8 cellular contexts compared by ENCODE assay signal in the genomic region with DNA sequence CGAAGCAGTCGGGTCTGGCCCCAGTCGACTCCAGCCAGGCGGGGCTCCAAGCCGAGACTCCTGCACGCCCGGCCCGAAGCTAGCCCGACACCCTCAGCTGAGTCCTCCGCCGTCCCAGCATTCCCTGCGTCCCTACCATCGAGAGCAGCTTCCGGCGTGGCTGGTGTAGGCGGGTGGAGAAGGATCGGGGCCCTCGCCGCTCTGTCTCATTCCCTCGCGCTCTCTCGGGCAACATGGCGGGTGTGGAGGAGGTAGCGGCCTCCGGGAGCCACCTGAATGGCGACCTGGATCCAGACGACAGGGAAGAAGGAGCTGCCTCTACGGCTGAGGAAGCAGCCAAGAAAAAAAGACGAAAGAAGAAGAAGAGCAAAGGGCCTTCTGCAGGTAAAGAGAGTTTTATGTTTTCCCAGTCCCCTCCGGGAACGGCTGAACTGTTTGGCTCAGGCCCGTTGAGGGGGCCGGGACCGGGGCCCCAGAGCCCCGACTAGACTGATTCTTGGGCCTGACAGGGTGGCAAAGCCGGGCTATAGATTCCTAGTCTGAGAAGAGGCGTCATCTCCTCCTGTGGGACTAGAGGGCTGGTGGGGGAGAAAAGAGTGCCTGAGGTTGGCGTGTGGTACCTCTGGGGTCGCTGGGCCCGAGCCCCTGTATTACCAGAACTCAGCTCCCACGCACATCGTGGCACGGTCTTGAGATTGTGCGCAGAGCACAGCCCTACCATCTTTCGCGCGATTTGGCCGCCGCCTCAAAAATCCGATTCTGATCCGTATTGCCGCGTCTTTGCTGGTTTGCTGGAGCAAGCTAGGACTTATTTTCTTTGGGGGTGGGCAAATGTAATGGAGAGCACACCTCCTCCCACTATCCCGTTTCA. TPM values are rescaled to one million over a fixed set of nuclear protein-coding genes. Genes with fewer than 3 reads are reported as not detected.
A peak's percentile ranks its signal among the peaks of the same experiment; 100 is the strongest.
DNase-seq lines count a peak whose midpoint lies in the region; ATAC-seq, FAIRE-seq and TF ChIP-seq lines count a peak whose summit lies in the region.

A gene (plus strand): TSS at position 206 of the 871 bp plus-strand sequence. CDS start 28 bp downstream, at position 234.

- TSS peak; percentile 68 for BruUV-seq in mammary epithelial cell (replicated peaks; lab: Mats Ljungman, UMichigan)

- H3K9ac ChIP-seq in mammary epithelial cell (ENCODE audit: insufficient read depth, low read length) (peak within 1 kb of the TSS; percentile 99), iPS-20b (ENCODE audit: low read depth, low read length) (peak within 1 kb of the TSS; percentile 98)

- H4K20me1 ChIP-seq in mammary epithelial cell (ENCODE audit: insufficient read depth, low read length) = no peaks in the 10 kb centered on the region

- H3K9me3 ChIP-seq in WERI-Rb-1 (ENCODE audit: severe bottlenecking) (no peaks in the 10 kb centered on the region), mammary epithelial cell (replicated peaks; ENCODE audit: insufficient read depth, low read length) (no peaks in the 10 kb centered on the region), iPS-20b (ENCODE audit: insufficient read depth, low read depth, low read length) (no peaks in the 10 kb centered on the region), small intestine (ENCODE audit: control insufficient read depth, low read depth) (no peaks in the 10 kb centered on the region)

- WGBS in mammary epithelial cell (ENCODE audit: low coverage, missing lambda C conversion rate) = 2% methylated on average over 32 of the region's 54 CpGs
- WGBS in small intestine, 3 donors = 0 to 1% (median 0%) methylated on average over 52 to 54 of the region's 54 CpGs

- CTCF ChIA-PET in mammary epithelial cell (lab: Charles Lee; ENCODE audit: low non-redundant PET) = no interaction called here

- peak within 1 kb of the TSS; percentile 95 for H3K27ac ChIP-seq in WERI-Rb-1
- H3K27ac ChIP-seq in mammary epithelial cell (ENCODE audit: insufficient read depth, low read depth, low read length) = peak within 1 kb of the TSS; percentile 93
- H3K27ac ChIP-seq in iPS-20b (ENCODE audit: low read length) = peak within 1 kb of the TSS; percentile 53
- H3K27ac ChIP-seq in small intestine (ENCODE audit: low read depth in 1 of 2, low read length in 1 of 2) = peak within 1 kb of the TSS; percentile 84 to 98

- in situ Hi-C loops in ACHN (cut with HindIII; ENCODE audit: low pct_ligation_motif_present, low pct_unique_long_range_greater_than_20kb, low sequenced_read_pairs) (no loop called here), mammary epithelial cell (cut with MboI; ENCODE audit: low sequenced_read_pairs in 2 of 2) (no loop called here)

- H3K4me1 ChIP-seq in mammary epithelial cell (ENCODE audit: insufficient read depth, low read length) (peaks cover 5% of the 10 kb centered on the region), iPS-20b (ENCODE audit: insufficient read depth, low read length) (peaks cover 6% of the 10 kb centered on the region), small intestine (ENCODE audit: control insufficient read depth in 2 of 2, insufficient read depth in 1 of 2, low read depth in 1 of 2, low read length in 1 of 2) (peaks cover 0 to 3% of the 10 kb centered on the region in 2 donors)

- peak within 1 kb of the TSS; percentile 96 for H3K4me3 ChIP-seq in WERI-Rb-1 (ENCODE audit: low read depth, low read length)
- H3K4me3 ChIP-seq in mammary epithelial cell (replicated peaks in 1 of 3; ENCODE audit: insufficient read depth in 1 of 3, low read depth in 2 of 3, low read length in 3 of 3) = peak within 1 kb of the TSS; percentile 69 to 99 (median 89)
- H3K4me3 ChIP-seq in iPS-20b (ENCODE audit: low read length) = peak within 1 kb of the TSS; percentile 88
- peak within 1 kb of the TSS; percentile 78 to 84 for H3K4me3 ChIP-seq in small intestine (ENCODE audit: low read depth in 1 of 2, low read length in 2 of 2)

- TF ChIP-seq CTCF in WERI-Rb-1 (IDR thresholded peaks at IDR 0.05; ENCODE audit: low read depth, low read length) (no peak), mammary epithelial cell (conservative IDR thresholded peaks at IDR 0.05 in 1 of 2, IDR thresholded peaks at IDR 0.05 in 1 of 2; ENCODE audit: extremely low read depth in 1 of 2, insufficient read depth in 1 of 2, low read depth in 1 of 2, low read length in 2 of 2) (no peak)

- H3K27me3 ChIP-seq in WERI-Rb-1 (ENCODE audit: insufficient read depth, low read depth, severe bottlenecking) (no peaks in the 10 kb centered on the region), mammary epithelial cell (ENCODE audit: insufficient read depth, low read length) (no peaks in the 10 kb centered on the region), iPS-20b (ENCODE audit: insufficient read depth, low read length) (no peaks in the 10 kb centered on the region), small intestine (ENCODE audit: control insufficient read depth in 2 of 2, insufficient read depth in 2 of 2, low read length in 2 of 2) (no peaks in the 10 kb centered on the region)

- dilution Hi-C loops in mammary epithelial cell (cut with HindIII; ENCODE audit: low sequenced_read_pairs) = no loop called here

- DNase-seq in ACHN = peak; percentile 99
- DNase-seq in NCI-H2227 (lab: John Stamatoyannopoulos, UW; ENCODE audit: unreplicated experiment) = peak; percentile 96
- peak; percentile 97 for DNase-seq in WERI-Rb-1
- peak; percentile 98 for DNase-seq in mammary epithelial cell
- DNase-seq in small intestine = peak; percentile 97

- H3K36me3 ChIP-seq in WERI-Rb-1 = peaks cover 41% of the 10 kb centered on the region
- H3K36me3 ChIP-seq in mammary epithelial cell (ENCODE audit: insufficient read depth, low read length) = peaks cover 14% of the 10 kb centered on the region
- peaks cover 37% of the 10 kb centered on the region for H3K36me3 ChIP-seq in iPS-20b (ENCODE audit: insufficient read depth, low read depth, low read length)
- peaks cover 0 to 3% of the 10 kb centered on the region in 2 donors for H3K36me3 ChIP-seq in small intestine (ENCODE audit: control insufficient read depth in 2 of 2, insufficient read depth in 2 of 2, low read length in 2 of 2)

- H3K79me2 ChIP-seq in mammary epithelial cell (ENCODE audit: insufficient read depth, low read length) = peaks cover 54% of the 10 kb centered on the region

- peak; percentile 98 for ATAC-seq in GM18873 (IDR thresholded peaks at IDR 0.05; ENCODE audit: low FRiP score, unreplicated experiment)
- peak; percentile 99 for ATAC-seq in HG03139 (IDR thresholded peaks at IDR 0.05; ENCODE audit: unreplicated experiment)

- peak within 1 kb of the TSS; percentile 80 for H3K4me2 ChIP-seq in mammary epithelial cell (ENCODE audit: insufficient read depth, low read depth, low read length)

- peak within 1 kb of the TSS; percentile 91 for H2AFZ ChIP-seq in mammary epithelial cell (ENCODE audit: low read depth, low read length)

- intact Hi-C loops in mammary epithelial cell (cut with micrococcal nuclease) = loop anchor here (2.0 to 5.0 kb wide), 5 partner anchors 61 to 357 kb away; a partner anchor contains a TSS

- FAIRE-seq in small intestine (lab: Jason Lieb, UNC) = no peak

RNA-seq across cellular contexts. Expression of the gene that starts here (rescaled TPM):
- 10 to 100 TPM; 42.0 to 89.8 TPM for total RNA-seq in mammary epithelial cell
- polyA plus RNA-seq in mammary epithelial cell = 64.5 TPM
- polyA minus RNA-seq in mammary epithelial cell = 45.3 TPM
- 10 to 100 TPM; 45.0 to 56.3 (median 55.1) TPM for polyA plus RNA-seq in small intestine

Comparison
In these comparisons a context has a peak if more than half of its experiments do, and no peak if none do; other contexts are left out.
1. Peak in every context shown above with its lines: DNase-seq, ATAC-seq, H3K4me3 ChIP-seq and H3K27ac ChIP-seq.